Comparison of ENCODE assay signal across 17 cellular contexts in the genomic region with DNA sequence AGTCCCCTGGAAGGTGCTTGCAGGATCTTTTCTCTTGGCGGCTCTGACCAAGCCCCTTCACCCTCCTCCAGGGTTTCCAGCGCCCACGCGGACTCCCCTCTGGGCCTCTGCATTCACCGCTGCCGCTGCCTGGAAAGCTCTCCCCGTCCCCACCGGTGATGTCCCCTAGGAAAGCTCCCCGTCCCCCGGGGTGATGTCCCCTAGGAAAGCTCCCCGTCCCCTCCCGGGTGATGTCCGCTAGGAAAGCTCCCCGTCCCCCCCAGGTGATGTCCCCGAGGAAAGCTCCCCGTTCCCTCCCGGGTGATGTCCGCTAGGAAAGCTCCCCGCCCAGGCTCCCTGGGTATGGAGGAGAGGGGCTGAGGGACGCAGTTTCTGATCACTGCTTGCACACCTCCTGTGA. TPM values are rescaled to one million over a fixed set of nuclear protein-coding genes. Genes with fewer than 3 reads are reported as not detected.
DNase-seq lines count a peak whose midpoint lies in the region; ATAC-seq and TF ChIP-seq lines count a peak whose summit lies in the region.
"Had no signal": no experiment of that assay in that cellular context is flagged by ENCODE, and none has a peak within 500 bp of the region (broad histone marks: within the 10 kb centered on the region; RNA-seq: fewer than 3 reads in every experiment).

No MANE protein-coding gene starts in this region.

- H2BK5ac ChIP-seq in mesendoderm (ENCODE audit: low read length): no peak overlapping the region

- no peaks in the 10 kb centered on the region for H3K27me3 Mint-ChIP-seq in stimulated activated naive B cell treated with anti-CD40 and anti-IgM and Interleukin-4, amounts not matched to agents 10 μg/mL and 1 μg/mL and 100 μg/mL, for 72 hours
- H3K27me3 Mint-ChIP-seq: stimulated activated naive CD8-positive, alpha-beta T cell treated with anti-CD3 and anti-CD28 coated beads, Interleukin-15, amount 100 ng/mL, for 72 hours had no signal

- H3K23ac ChIP-seq in mesendoderm (ENCODE audit: low read length): no peak overlapping the region

- H3K27ac ChIP-seq in left ventricle myocardium inferior (replicated peaks) (no peak overlapping the region), right cardiac atrium (ENCODE audit: low read length) (no peak overlapping the region), mesendoderm (ENCODE audit: low read depth, low read length) (no peak overlapping the region)
- H3K27ac ChIP-seq: SK-N-MC, tibial artery had no signal

- 94% methylated on average over 20 of the region's 20 CpGs for WGBS in right cardiac atrium
- WGBS in mesendoderm (ENCODE audit: extremely low coverage, insufficient coverage, low lambda C conversion rate): no CpG with 5 or more reads among the region's 20 CpGs

- H3K79me2 ChIP-seq in mesendoderm (ENCODE audit: control insufficient read depth, insufficient read depth, low read length): no peaks in the 10 kb centered on the region

- no peak overlapping the region for H2BK120ac ChIP-seq in mesendoderm (ENCODE audit: low read depth, low read length)

- intact Hi-C loops in left ventricle myocardium inferior (cut with micrococcal nuclease) (no loop called here), Right ventricle myocardium superior (cut with DNase I) (no loop called here), right cardiac atrium (cut with DNase I) (no loop called here)

- H3K4me1 ChIP-seq in left ventricle myocardium inferior (peaks cover 16% of the 10 kb centered on the region), right cardiac atrium (ENCODE audit: control insufficient read depth, insufficient read depth, low read length) (peaks cover 6% of the 10 kb centered on the region), mesendoderm (ENCODE audit: control insufficient read depth, low read depth, low read length) (peaks cover 2% of the 10 kb centered on the region)
- H3K4me1 ChIP-seq: tibial artery had no signal

- no peak overlapping the region for H3K4me2 ChIP-seq in mesendoderm (ENCODE audit: low read length)

- H3K4me1 Mint-ChIP-seq in stimulated activated naive B cell treated with anti-CD40 and anti-IgM and Interleukin-4, amounts not matched to agents 10 μg/mL and 1 μg/mL and 100 μg/mL, for 72 hours: peaks cover 17 to 22% of the 10 kb centered on the region in 2 donors

- no peak overlapping the region for H3K56ac ChIP-seq in mesendoderm (ENCODE audit: low read length)

- no peak overlapping the region for H4K8ac ChIP-seq in mesendoderm (ENCODE audit: low read depth, low read length)

- no peak overlapping the region for H3K18ac ChIP-seq in mesendoderm (ENCODE audit: low read length)

- H3K4me3 ChIP-seq in left ventricle myocardium inferior: no peak overlapping the region
- H3K4me3 ChIP-seq in right cardiac atrium (ENCODE audit: low read length): no peak overlapping the region
- no peak overlapping the region for H3K4me3 ChIP-seq in mesendoderm (ENCODE audit: low read length)
- H3K4me3 ChIP-seq: lung, SK-N-MC, tibial artery had no signal

- no peak overlapping the region for H3K4ac ChIP-seq in mesendoderm (ENCODE audit: low read depth, low read length)

- H3K9ac ChIP-seq in mesendoderm (ENCODE audit: low read length): no peak overlapping the region

- no peaks in the 10 kb centered on the region for H3K9me3 Mint-ChIP-seq in stimulated activated naive B cell treated with anti-CD40 and anti-IgM and Interleukin-4, amounts not matched to agents 10 μg/mL and 1 μg/mL and 100 μg/mL, for 72 hours
- H3K9me3 Mint-ChIP-seq: stimulated activated naive CD8-positive, alpha-beta T cell treated with anti-CD3 and anti-CD28 coated beads, Interleukin-15, amount 100 ng/mL, for 72 hours had no signal

- no peak for TF ChIP-seq CTCF in left ventricle myocardium inferior (IDR thresholded peaks at IDR 0.05; ENCODE audit: borderline replicate concordance)

- H3K27me3 ChIP-seq in left ventricle myocardium inferior (ENCODE audit: low read depth) (no peaks in the 10 kb centered on the region), right cardiac atrium (ENCODE audit: control insufficient read depth, insufficient read depth) (no peaks in the 10 kb centered on the region), mesendoderm (ENCODE audit: insufficient read depth, low read length, poor library complexity) (no peaks in the 10 kb centered on the region)

- no peaks in the 10 kb centered on the region for H3K79me1 ChIP-seq in mesendoderm (ENCODE audit: low read length)

- DNase-seq in left ventricle myocardium inferior (peak; percentile 8), Right ventricle myocardium superior (no peak), right cardiac atrium (peak in 2 of 3 donors; percentile 7 to 54), mesendoderm (no peak)
- peak; percentile 53 for DNase-seq in activated CD8-positive, alpha-beta memory T cell treated with anti-CD3 and anti-CD28 coated beads, Interleukin-2, amount 50 U/mL, for 48 hours
- DNase-seq in stimulated activated naive B cell treated with anti-CD40 and anti-IgM and Interleukin-4, amounts not matched to agents 10 μg/mL and 1 μg/mL and 100 μg/mL, for 72 hours: no peak
- DNase-seq: foreskin melanocyte, GF-D8, hippocampal formation, occipital lobe had no signal

- H3K36me3 Mint-ChIP-seq in stimulated activated naive B cell treated with anti-CD40 and anti-IgM and Interleukin-4, amounts not matched to agents 10 μg/mL and 1 μg/mL and 100 μg/mL, for 72 hours: peaks cover 17 to 29% of the 10 kb centered on the region in 2 donors

- ATAC-seq in Right ventricle myocardium superior (ENCODE audit: poor library complexity) (no peak), right cardiac atrium (no peak), GM19395 (IDR thresholded peaks at IDR 0.05; ENCODE audit: unreplicated experiment) (no peak), HG03442 (IDR thresholded peaks at IDR 0.05; ENCODE audit: unreplicated experiment) (no peak)
- no peak for ATAC-seq in stimulated activated naive B cell treated with anti-CD40 and anti-IgM and Interleukin-4, amounts not matched to agents 10 μg/mL and 1 μg/mL and 100 μg/mL, for 72 hours (replicated peaks)
- ATAC-seq: stimulated activated naive CD8-positive, alpha-beta T cell treated with anti-CD3 and anti-CD28 coated beads, Interleukin-15, amount 100 ng/mL, for 72 hours had no signal

- H3K36me3 ChIP-seq in left ventricle myocardium inferior: no peaks in the 10 kb centered on the region
- no peaks in the 10 kb centered on the region for H3K36me3 ChIP-seq in mesendoderm (ENCODE audit: control insufficient read depth, insufficient read depth, low read length)

- H4K5ac ChIP-seq in mesendoderm (ENCODE audit: low read length): no peak overlapping the region

- no peak overlapping the region for H2AK5ac ChIP-seq in mesendoderm (ENCODE audit: low read length)

- H2BK15ac ChIP-seq in mesendoderm (replicated peaks; ENCODE audit: low read depth): no peak overlapping the region

- H3K9me3 ChIP-seq in left ventricle myocardium inferior (replicated peaks) (no peaks in the 10 kb centered on the region), right cardiac atrium (ENCODE audit: control insufficient read depth, low read length) (no peaks in the 10 kb centered on the region)
- H3K9me3 ChIP-seq: tibial artery had no signal

- peak overlapping the region; percentile 56 for H3K27ac Mint-ChIP-seq in stimulated activated naive B cell treated with anti-CD40 and anti-IgM and Interleukin-4, amounts not matched to agents 10 μg/mL and 1 μg/mL and 100 μg/mL, for 72 hours

- H3K4me3 Mint-ChIP-seq in stimulated activated naive B cell treated with anti-CD40 and anti-IgM and Interleukin-4, amounts not matched to agents 10 μg/mL and 1 μg/mL and 100 μg/mL, for 72 hours: no peak overlapping the region

RNA-seq across cellular contexts. Expression of a gene that starts 27.9 kb away (rescaled TPM):
- total RNA-seq in left ventricle myocardium inferior (0.55 TPM), Right ventricle myocardium superior (0.70 TPM), right cardiac atrium (1 to 10 TPM in 3 of 4 donors, under 1 TPM in 1; 0.62 to 1.5 (median 1.1) TPM)
- polyA plus RNA-seq in right cardiac atrium: 1.3 TPM
- 0.46 TPM for polyA plus RNA-seq in mesendoderm (2013, experiment 1 of 2)
- polyA plus RNA-seq in mesendoderm (2013, experiment 2 of 2): 0.63 TPM
- total RNA-seq: H4 had no signal

Comparison
In these comparisons a context has a peak if more than half of its experiments do, and no peak if none do; other contexts are left out.
1. DNase-seq: peak in left ventricle myocardium inferior (single experiment), activated CD8-positive, alpha-beta memory T cell treated with anti-CD3 and anti-CD28 coated beads, Interleukin-2, amount 50 U/mL, for 48 hours (single experiment) and right cardiac atrium (2 of 3); none in Right ventricle myocardium superior (single experiment), stimulated activated naive B cell treated with anti-CD40 and anti-IgM and Interleukin-4, amounts not matched to agents 10 μg/mL and 1 μg/mL and 100 μg/mL, for 72 hours (single experiment) and mesendoderm (single experiment).